ENCODE assay signal across 14 cellular contexts in the genomic region with DNA sequence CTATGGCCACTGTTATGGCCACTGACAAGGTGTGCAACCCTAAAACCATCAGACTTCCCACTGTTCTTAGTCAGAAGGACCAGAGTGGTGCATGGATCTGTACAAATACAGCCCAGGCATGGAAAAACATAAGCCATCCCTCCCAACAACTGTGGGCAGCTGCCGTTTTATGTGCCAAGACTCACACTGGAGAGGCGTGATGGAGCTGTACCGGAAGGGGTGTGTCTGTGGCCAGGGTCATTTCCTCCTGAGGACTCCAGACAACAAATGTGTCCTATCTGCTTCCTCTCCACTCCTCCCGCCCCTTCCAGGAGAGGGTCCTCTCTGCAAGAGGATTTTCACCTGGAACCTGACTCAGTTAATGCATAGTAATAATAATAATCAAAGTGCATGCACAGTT. TPM values are rescaled to one million over a fixed set of nuclear protein-coding genes. Genes with fewer than 3 reads are reported as not detected.
DNase-seq lines count a peak whose midpoint lies in the region; ATAC-seq and TF ChIP-seq lines count a peak whose summit lies in the region.
"Had no signal": no experiment of that assay in that cellular context is flagged by ENCODE, and none has a peak within 500 bp of the region (broad histone marks: within the 10 kb centered on the region; RNA-seq: fewer than 3 reads in every experiment).

No MANE protein-coding gene starts in this region.

- TF ChIP-seq CTCF in right atrium auricular region (IDR thresholded peaks at IDR 0.05) (no peak), upper lobe of left lung (IDR thresholded peaks at IDR 0.05) (no peak), Calu3 (IDR thresholded peaks at IDR 0.05; ENCODE audit: unreplicated experiment) (no peak)

- CTCF ChIA-PET in activated naive CD4-positive, alpha-beta T cell treated with anti-CD3 and anti-CD28 coated beads, Interleukin-2, amount 10 ng/mL, durations not matched to agents 7 days and 5 days (lab: Charles Lee): interaction anchor here (1.0 to 1.2 kb wide), 3 partner anchors 12 to 680 kb away, joined by 3 to 6 read pairs (median 4); no protein-coding TSS in a partner anchor
- CTCF ChIA-PET in activated CD4-positive, alpha-beta memory T cell treated with anti-CD3 and anti-CD28 coated beads for 36 hours (lab: Charles Lee): interaction anchor here (0.8 to 2.1 kb wide), 2 partner anchors 11 to 21 kb away, joined by 3 to 10 read pairs; no protein-coding TSS in a partner anchor
- CTCF ChIA-PET in Calu3 (lab: Charles Lee): no interaction called here

- H3K27ac ChIP-seq in right atrium auricular region (no peak overlapping the region), upper lobe of left lung (peak overlapping the region in 3 of 4 donors; percentile 19 to 51 (median 38))
- H3K27ac ChIP-seq: cardiac muscle cell had no signal

- peak; percentile 63 for DNase-seq in activated naive CD4-positive, alpha-beta T cell treated with anti-CD3 and anti-CD28 coated beads, Interleukin-2, amount 10 ng/mL, durations not matched to agents 7 days and 5 days
- no peak for DNase-seq in activated naive CD4-positive, alpha-beta T cell treated with anti-CD3 and anti-CD28 coated beads, Interleukin-2, amount 50 U/mL, for 72 hours (ENCODE audit: low spot score in 2 of 2)
- DNase-seq in activated CD4-positive, alpha-beta memory T cell treated with anti-CD3 and anti-CD28 coated beads for 36 hours: peak; percentile 57
- DNase-seq in right atrium auricular region (ENCODE audit: low spot score) (peak; percentile 73), upper lobe of left lung (peak in 1 of 2 donors; percentile 45), Calu3 (no peak), hepatic stellate cell (ENCODE audit: low spot score) (no peak), cerebellum (ENCODE audit: low spot score) (no peak)
- DNase-seq: DND-41, erythroblast, NCI-H1048, NCI-H2171 treated with DMSO at 0.1 percent for 48 hours had no signal

- H3K27me3 ChIP-seq in right atrium auricular region (no peaks in the 10 kb centered on the region), upper lobe of left lung (no peaks in the 10 kb centered on the region)

- no peak for ATAC-seq in activated naive CD4-positive, alpha-beta T cell treated with anti-CD3 and anti-CD28 coated beads, Interleukin-2, amount 50 U/mL, for 72 hours
- ATAC-seq in upper lobe of left lung (ENCODE audit: low FRiP score in 2 of 2): peak; percentile 21 to 44

- peaks cover 10% of the 10 kb centered on the region for H3K9me3 Mint-ChIP-seq in activated naive CD4-positive, alpha-beta T cell treated with anti-CD3 and anti-CD28 coated beads, Interleukin-2, amount 10 ng/mL, durations not matched to agents 7 days and 5 days
- peaks cover 4 to 8% of the 10 kb centered on the region in 2 donors for H3K9me3 Mint-ChIP-seq in activated naive CD4-positive, alpha-beta T cell treated with anti-CD3 and anti-CD28 coated beads, Interleukin-2, amount 50 U/mL, for 72 hours
- H3K9me3 Mint-ChIP-seq in activated CD4-positive, alpha-beta memory T cell treated with anti-CD3 and anti-CD28 coated beads for 36 hours: no peaks in the 10 kb centered on the region
- no peaks in the 10 kb centered on the region for H3K9me3 Mint-ChIP-seq in Calu3 (ENCODE audit: low read depth, unreplicated experiment)

- intact Hi-C loops in activated CD4-positive, alpha-beta memory T cell treated with anti-CD3 and anti-CD28 coated beads for 36 hours (cut with micrococcal nuclease): loop anchor here (10.0 kb wide), 1 partner anchor 1923 kb away; no protein-coding TSS in a partner anchor
- intact Hi-C loops in Calu3 (cut with micrococcal nuclease; ENCODE audit: unreplicated experiment): loop anchor here (2.0 to 10.0 kb wide), 2 partner anchors 543 to 673 kb away; no protein-coding TSS in a partner anchor

- no TSS peak for BruUV-seq in Calu3 (replicated peaks; lab: Mats Ljungman, UMichigan)

- peak overlapping the region; percentile 26 for H3K27ac Mint-ChIP-seq in activated naive CD4-positive, alpha-beta T cell treated with anti-CD3 and anti-CD28 coated beads, Interleukin-2, amount 10 ng/mL, durations not matched to agents 7 days and 5 days
- no peak overlapping the region for H3K27ac Mint-ChIP-seq in activated naive CD4-positive, alpha-beta T cell treated with anti-CD3 and anti-CD28 coated beads, Interleukin-2, amount 50 U/mL, for 72 hours
- no peak overlapping the region for H3K27ac Mint-ChIP-seq in activated CD4-positive, alpha-beta memory T cell treated with anti-CD3 and anti-CD28 coated beads for 36 hours
- no peak overlapping the region for H3K27ac Mint-ChIP-seq in Calu3 (ENCODE audit: unreplicated experiment)

- peak in 1 of 4 donors; percentile 74 for TF ChIP-seq EP300 in upper lobe of left lung (IDR thresholded peaks at IDR 0.05)

- 23 to 30% methylated on average over 4 of the region's 4 CpGs for WGBS in upper lobe of left lung, 2 donors

- peaks cover 8% of the 10 kb centered on the region for H3K27me3 Mint-ChIP-seq in activated naive CD4-positive, alpha-beta T cell treated with anti-CD3 and anti-CD28 coated beads, Interleukin-2, amount 10 ng/mL, durations not matched to agents 7 days and 5 days
- H3K27me3 Mint-ChIP-seq in activated CD4-positive, alpha-beta memory T cell treated with anti-CD3 and anti-CD28 coated beads for 36 hours: no peaks in the 10 kb centered on the region
- H3K27me3 Mint-ChIP-seq in Calu3 (ENCODE audit: unreplicated experiment): no peaks in the 10 kb centered on the region

- H3K36me3 Mint-ChIP-seq in activated naive CD4-positive, alpha-beta T cell treated with anti-CD3 and anti-CD28 coated beads, Interleukin-2, amount 10 ng/mL, durations not matched to agents 7 days and 5 days: peaks cover 12% of the 10 kb centered on the region
- peaks cover 0 to 15% of the 10 kb centered on the region in 2 donors for H3K36me3 Mint-ChIP-seq in activated naive CD4-positive, alpha-beta T cell treated with anti-CD3 and anti-CD28 coated beads, Interleukin-2, amount 50 U/mL, for 72 hours
- H3K36me3 Mint-ChIP-seq in activated CD4-positive, alpha-beta memory T cell treated with anti-CD3 and anti-CD28 coated beads for 36 hours: no peaks in the 10 kb centered on the region
- H3K36me3 Mint-ChIP-seq in Calu3 (ENCODE audit: insufficient read depth, unreplicated experiment): no peaks in the 10 kb centered on the region

- TF ChIP-seq POLR2A in upper lobe of left lung (IDR thresholded peaks at IDR 0.05): no peak

- no peak overlapping the region for H3K4me3 Mint-ChIP-seq in activated naive CD4-positive, alpha-beta T cell treated with anti-CD3 and anti-CD28 coated beads, Interleukin-2, amount 10 ng/mL, durations not matched to agents 7 days and 5 days
- no peak overlapping the region for H3K4me3 Mint-ChIP-seq in activated CD4-positive, alpha-beta memory T cell treated with anti-CD3 and anti-CD28 coated beads for 36 hours
- H3K4me3 Mint-ChIP-seq in Calu3 (ENCODE audit: low read depth, unreplicated experiment): no peak overlapping the region

- no peaks in the 10 kb centered on the region for H3K9me3 ChIP-seq in right atrium auricular region
- no peaks in the 10 kb centered on the region for H3K9me3 ChIP-seq in upper lobe of left lung

- peaks cover 58% of the 10 kb centered on the region for H3K4me1 Mint-ChIP-seq in activated naive CD4-positive, alpha-beta T cell treated with anti-CD3 and anti-CD28 coated beads, Interleukin-2, amount 10 ng/mL, durations not matched to agents 7 days and 5 days
- H3K4me1 Mint-ChIP-seq in activated CD4-positive, alpha-beta memory T cell treated with anti-CD3 and anti-CD28 coated beads for 36 hours (ENCODE audit: low read depth): peaks cover 53% of the 10 kb centered on the region
- no peaks in the 10 kb centered on the region for H3K4me1 Mint-ChIP-seq in Calu3 (ENCODE audit: low read depth, unreplicated experiment)

- H3K4me1 ChIP-seq in right atrium auricular region (peaks cover 0 to 11% of the 10 kb centered on the region in 2 donors), upper lobe of left lung (peaks cover 18 to 41% (median 24%) of the 10 kb centered on the region in 4 donors)

- H3K4me3 ChIP-seq in right atrium auricular region (no peak overlapping the region), upper lobe of left lung (no peak overlapping the region)
- H3K4me3 ChIP-seq: cardiac muscle cell had no signal

- H3K36me3 ChIP-seq in right atrium auricular region: no peaks in the 10 kb centered on the region
- no peaks in the 10 kb centered on the region for H3K36me3 ChIP-seq in upper lobe of left lung
- H3K36me3 ChIP-seq: cardiac muscle cell had no signal

- POLR2A ChIA-PET in activated CD4-positive, alpha-beta memory T cell treated with anti-CD3 and anti-CD28 coated beads for 36 hours (lab: Charles Lee): no interaction called here

RNA-seq across cellular contexts. Expression of gene KCNJ1, which starts 29.5 kb away (rescaled TPM):
- total RNA-seq in activated naive CD4-positive, alpha-beta T cell treated with anti-CD3 and anti-CD28 coated beads, Interleukin-2, amount 50 U/mL, for 72 hours: not detected
- not detected for total RNA-seq in activated CD4-positive, alpha-beta memory T cell treated with anti-CD3 and anti-CD28 coated beads for 36 hours
- total RNA-seq in right atrium auricular region (not detected), upper lobe of left lung (under 1 TPM in 3 of 6 donors, not detected in 3; 0.15 to 0.59 (median 0.20) TPM), Calu3 (2022) (0.17 TPM in 1 of 2 replicates, not detected in the other), cerebellum (not detected)
- total RNA-seq: cardiac muscle cell, pulmonary artery endothelial cell had no signal

RNA-seq across cellular contexts. Expression of gene KCNJ5, which starts 53.5 kb away (rescaled TPM):
- not detected for total RNA-seq in activated naive CD4-positive, alpha-beta T cell treated with anti-CD3 and anti-CD28 coated beads, Interleukin-2, amount 50 U/mL, for 72 hours
- total RNA-seq in activated CD4-positive, alpha-beta memory T cell treated with anti-CD3 and anti-CD28 coated beads for 36 hours: not detected
- total RNA-seq in right atrium auricular region (10 to 100 TPM in 1 of 2 donors, 1 to 10 TPM in 1; 8.2 to 23.3 TPM), upper lobe of left lung (1 to 10 TPM; 1.5 to 7.5 (median 4.9) TPM), Calu3 (2022) (not detected in 2 replicates), cerebellum (0.82 TPM)
- total RNA-seq: pulmonary artery endothelial cell had no signal

Comparison
In these comparisons a context has a peak if more than half of its experiments do, and no peak if none do; other contexts are left out.
1. DNase-seq: peak in activated naive CD4-positive, alpha-beta T cell treated with anti-CD3 and anti-CD28 coated beads, Interleukin-2, amount 10 ng/mL, durations not matched to agents 7 days and 5 days (single experiment), activated CD4-positive, alpha-beta memory T cell treated with anti-CD3 and anti-CD28 coated beads for 36 hours (single experiment) and right atrium auricular region (single experiment); none in activated naive CD4-positive, alpha-beta T cell treated with anti-CD3 and anti-CD28 coated beads, Interleukin-2, amount 50 U/mL, for 72 hours (0 of 2), Calu3 (single experiment), hepatic stellate cell (single experiment) and cerebellum (single experiment).
2. ATAC-seq: peak in upper lobe of left lung (2 of 2); none in activated naive CD4-positive, alpha-beta T cell treated with anti-CD3 and anti-CD28 coated beads, Interleukin-2, amount 50 U/mL, for 72 hours (0 of 2).
3. H3K27ac ChIP-seq: peak in upper lobe of left lung (3 of 4); none in right atrium auricular region (0 of 2).